ENCODE assay signal across 2 cellular contexts in the genomic region with DNA sequence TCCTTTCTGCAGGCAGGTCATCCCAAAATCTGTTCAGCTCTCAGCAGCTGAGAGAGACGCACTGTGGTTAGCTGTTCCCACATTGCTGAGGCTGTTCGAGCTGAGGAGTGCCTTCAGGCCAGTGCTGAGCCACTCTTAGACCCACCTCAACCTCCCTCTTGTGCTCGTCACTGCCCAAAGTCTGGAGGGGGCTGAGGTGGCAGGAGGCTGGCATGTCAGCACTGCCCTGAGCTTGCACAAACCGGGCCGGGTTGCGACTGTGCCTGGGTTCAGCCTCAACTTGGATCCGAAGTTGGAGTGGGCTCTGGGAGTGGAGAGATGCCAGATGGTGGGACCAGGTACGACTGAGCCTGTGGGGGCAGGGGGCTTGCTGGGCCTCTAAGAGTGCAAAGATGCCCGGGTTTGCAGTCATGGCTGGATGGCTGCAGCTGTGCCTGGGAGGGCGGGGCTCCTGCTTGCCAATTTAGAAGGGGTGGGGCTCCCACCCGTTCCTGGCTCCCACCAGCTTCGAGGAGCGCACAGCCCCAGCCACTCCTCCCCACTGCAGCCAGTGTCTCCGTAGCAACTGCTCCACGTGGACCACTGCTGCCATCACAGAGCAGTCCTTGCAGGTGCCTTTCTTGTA.
DNase-seq lines count a peak whose midpoint lies in the region; ATAC-seq and TF ChIP-seq lines count a peak whose summit lies in the region.
"Not testable (repeated sequence)": the region's sequence is repeated elsewhere in the genome, so short reads cannot be mapped to it uniquely, and the experiment has no call there.

No MANE protein-coding gene starts in this region.

- not testable (repeated sequence) for H3K27ac Mint-ChIP-seq in type B pancreatic cell

- 52% methylated on average over 14 of the region's 15 CpGs for WGBS in right cardiac atrium

- H3K27me3 Mint-ChIP-seq in type B pancreatic cell, result not testable (repeated sequence)

- not testable (repeated sequence) for H3K4me1 Mint-ChIP-seq in type B pancreatic cell (ENCODE audit: unreplicated experiment)

- H3K27me3 ChIP-seq in right cardiac atrium (ENCODE audit: control insufficient read depth, insufficient read depth), result not testable (repeated sequence)

- intact Hi-C loops in right cardiac atrium (cut with DNase I), result not testable (repeated sequence)

- not testable (repeated sequence) for H3K9me3 Mint-ChIP-seq in type B pancreatic cell

- H3K9me3 ChIP-seq in right cardiac atrium (ENCODE audit: control insufficient read depth, low read length), result not testable (repeated sequence)

- H3K27ac ChIP-seq in right cardiac atrium (ENCODE audit: low read length), result not testable (repeated sequence)

- TF ChIP-seq CTCF in type B pancreatic cell (conservative IDR thresholded peaks at IDR 0.05), result not testable (repeated sequence)

- not testable (repeated sequence) for H3K36me3 Mint-ChIP-seq in type B pancreatic cell

- not testable (repeated sequence) for H3K4me3 ChIP-seq in right cardiac atrium (ENCODE audit: low read length)

- DNase-seq in right cardiac atrium, result peak in 2 of 3 donors; percentile 10 to 12
- peak; percentile 63 for DNase-seq in type B pancreatic cell (ENCODE audit: extremely low spot score, unreplicated experiment)

- H3K4me3 Mint-ChIP-seq in type B pancreatic cell, result not testable (repeated sequence)

- ATAC-seq in right cardiac atrium, result not testable (repeated sequence)

- H3K4me1 ChIP-seq in right cardiac atrium (ENCODE audit: control insufficient read depth, insufficient read depth, low read length), result not testable (repeated sequence)
